1 cellular context compared by ENCODE assay signal in genomic region chr11:130024356-130024755, GRCh38.
TF ChIP-seq lines count a peak whose summit lies in the region.

No MANE protein-coding gene starts in this region.

TF ChIP-seq in endothelial cell of umbilical vein, 7 proteins besides CTCF, POLR2A, EP300 and RAD21:
- peak; percentile 26 for TF ChIP-seq JUN (IDR thresholded peaks at IDR 0.05; ENCODE audit: borderline replicate concordance, insufficient read depth, insufficient read length, low read depth)
- TF ChIP-seq MAX (IDR thresholded peaks at IDR 0.05; ENCODE audit: insufficient read depth, insufficient read length), result no peak
- no peak for TF ChIP-seq FOS (IDR thresholded peaks at IDR 0.05; ENCODE audit: borderline replicate concordance, insufficient read depth, low read length)
- TF ChIP-seq MYC (IDR thresholded peaks at IDR 0.05; ENCODE audit: low read depth, low read length), result no peak
- TF ChIP-seq POLR2AphosphoS5 (IDR thresholded peaks at IDR 0.05; ENCODE audit: insufficient read depth, low read depth, low read length), result no peak
- peak; percentile 74 for TF ChIP-seq GATA2 (IDR thresholded peaks at IDR 0.05; ENCODE audit: insufficient read depth, insufficient read length, low read depth, low read length)
- TF ChIP-seq EZH2 (IDR thresholded peaks at IDR 0.05; ENCODE audit: borderline replicate concordance, low read depth, low read length, severe bottlenecking), result no peak
